19 cellular contexts compared by ENCODE assay signal in the genomic region with DNA sequence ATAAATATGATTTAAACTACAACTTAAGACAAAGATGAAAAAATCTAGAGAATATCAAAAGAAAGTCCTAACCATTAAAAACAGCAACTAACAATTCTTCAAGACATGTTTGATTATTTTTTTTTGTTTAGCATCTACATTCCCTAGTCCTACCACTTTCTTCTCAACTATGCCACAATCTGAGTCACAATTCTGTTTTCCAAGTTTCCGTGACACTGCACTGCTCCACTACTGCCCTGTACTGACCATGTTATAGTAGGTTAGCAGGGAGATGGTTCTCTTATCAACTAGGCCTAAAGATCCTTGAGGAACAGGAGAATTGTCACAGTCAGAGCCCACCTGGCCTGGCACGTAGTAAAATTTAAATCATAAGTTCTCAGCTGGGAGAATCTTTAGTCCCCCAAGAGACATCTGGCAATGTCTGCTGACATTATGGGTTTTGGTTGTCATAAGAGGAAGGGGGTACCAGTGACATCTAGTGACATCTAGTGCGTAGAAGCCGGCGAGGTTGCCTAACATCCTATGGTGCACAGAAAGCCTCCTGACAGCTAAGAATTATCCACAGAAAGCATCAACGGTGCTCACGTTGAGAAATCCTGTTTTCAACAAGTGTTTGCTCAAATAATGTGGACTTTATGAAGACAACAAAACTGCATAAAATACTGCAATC.
"Had no signal": no experiment of that assay in that cellular context is flagged by ENCODE, and none has a peak within 500 bp of the region (broad histone marks: within the 10 kb centered on the region; RNA-seq: fewer than 3 reads in every experiment).

No MANE protein-coding gene starts in this region.

- H3K4me3 ChIP-seq: adrenal gland, body of pancreas, psoas muscle, upper lobe of left lung had no signal

- H3K36me3 ChIP-seq: adrenal gland, upper lobe of left lung had no signal

- ATAC-seq: activated T-helper 17 cell treated with anti-CD3 and anti-CD28 coated beads, Interleukin-2, amount 50 U/mL, for 72 hours; body of pancreas; left colon; natural killer cell treated with Interleukin-12 subunit alpha and Interleukin-12 subunit beta and Interleukin-15 and Interleukin-18, amount 100 ng/mL, for 72 hours; psoas muscle; sciatic nerve had no signal

- DNase-seq: activated CD4-positive, alpha-beta T cell treated with anti-CD3 and anti-CD28 coated beads, Interleukin-2, amount 10 ng/mL, durations not matched to agents 7 days and 5 days; activated CD4-positive, CD25-positive, alpha-beta regulatory T cell; activated CD8-positive, alpha-beta memory T cell treated with anti-CD3 and anti-CD28 coated beads for 24 hours; activated naive CD4-positive, alpha-beta T cell treated with anti-CD3 and anti-CD28 coated beads, Interleukin-2, amount 10 ng/mL, durations not matched to agents 7 days and 5 days; activated T-cell treated with anti-CD3 and anti-CD28 coated beads for 4 hours; adrenal gland; body of pancreas; dermis blood vessel endothelial cell; erythroblast; glutamatergic neuron; left colon; mammary epithelial cell; psoas muscle; stimulated activated CD4-positive, alpha-beta T cell treated with anti-CD3 and anti-CD28 coated beads, Interleukin-2, amount 100 ng/mL, for 24 hours; stimulated activated naive CD4-positive, alpha-beta T cell; upper lobe of left lung had no signal

- H3K27me3 ChIP-seq: adrenal gland, body of pancreas, upper lobe of left lung had no signal
